In the genomic region with DNA sequence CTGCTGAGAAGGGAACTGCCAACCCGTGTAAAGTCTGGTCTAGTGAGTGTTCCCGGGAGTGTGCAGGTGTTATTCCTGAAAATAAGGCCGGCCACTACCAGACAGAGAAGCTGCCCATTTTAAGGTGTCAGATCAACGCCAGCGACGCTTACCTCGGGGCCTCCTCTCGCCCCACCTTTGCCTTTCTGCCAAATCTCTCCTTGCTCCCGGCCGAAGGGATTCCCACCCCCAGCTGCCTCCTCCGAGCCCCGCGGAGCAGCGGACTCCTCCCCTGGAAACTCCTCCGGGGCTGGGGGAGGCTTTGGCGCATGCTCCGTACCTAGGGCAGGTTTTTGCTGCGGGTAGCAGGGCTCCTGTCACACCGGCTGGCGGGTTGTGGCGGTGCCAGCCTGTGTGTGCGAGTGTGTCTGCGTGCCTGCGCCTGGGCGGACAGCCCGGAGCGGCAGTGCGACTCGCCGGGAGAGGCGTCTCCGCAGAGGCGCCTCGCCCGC, we compare ENCODE assay signal across 8 cellular contexts. TPM values are rescaled to one million over a fixed set of nuclear protein-coding genes. Genes with fewer than 3 reads are reported as not detected.
DNase-seq lines count a peak whose midpoint lies in the region; ATAC-seq, FAIRE-seq and TF ChIP-seq lines count a peak whose summit lies in the region.

A gene (plus strand): TSS at position 359 of the 491 bp plus-strand sequence.

- H3K9me3 Mint-ChIP-seq in stimulated activated naive CD8-positive, alpha-beta T cell treated with anti-CD3 and anti-CD28 coated beads, Interleukin-15, Interleukin-2, amounts not matched to agents 100 ng/mL and 50 ng/mL, for 24 hours, result peaks cover 3% of the 10 kb centered on the region
- H3K9me3 Mint-ChIP-seq in activated CD4-positive, alpha-beta memory T cell treated with anti-CD3 and anti-CD28 coated beads for 36 hours, result no peaks in the 10 kb centered on the region

- in situ Hi-C loops in GM12878 (cut with MboI), result no loop called here

- no peaks in the 10 kb centered on the region for H3F3A ChIP-seq in MM.1S (ENCODE audit: insufficient read depth, low read length)

- TF ChIP-seq RAD21 in GM12878 (IDR thresholded peaks at IDR 0.05; ENCODE audit: insufficient read depth, low read depth, low read length), result no peak

- CTCF ChIA-PET in BJ (lab: Yijun Ruan, JAX), result interaction anchor here (1.5 kb wide), 1 partner anchor 12 kb away, joined by 3 read pairs; no protein-coding TSS in a partner anchor
- CTCF ChIA-PET in GM12878 (lab: Yijun Ruan, JAX), result no interaction called here
- CTCF ChIA-PET in activated CD4-positive, alpha-beta memory T cell treated with anti-CD3 and anti-CD28 coated beads for 36 hours (lab: Charles Lee), result no interaction called here

- FAIRE-seq in GM12878 (lab: Jason Lieb, UNC), result no peak

- peaks cover 67% of the 10 kb centered on the region for H3K27me3 Mint-ChIP-seq in stimulated activated naive CD8-positive, alpha-beta T cell treated with anti-CD3 and anti-CD28 coated beads, Interleukin-15, Interleukin-2, amounts not matched to agents 100 ng/mL and 50 ng/mL, for 24 hours
- peaks cover 46% of the 10 kb centered on the region for H3K27me3 Mint-ChIP-seq in activated CD4-positive, alpha-beta memory T cell treated with anti-CD3 and anti-CD28 coated beads for 36 hours

- RAD21 ChIA-PET in GM12878 (lab: Charles Lee; ENCODE audit: unreplicated experiment), result no interaction called here

- no peaks in the 10 kb centered on the region for H3K4me1 Mint-ChIP-seq in stimulated activated naive CD8-positive, alpha-beta T cell treated with anti-CD3 and anti-CD28 coated beads, Interleukin-15, Interleukin-2, amounts not matched to agents 100 ng/mL and 50 ng/mL, for 24 hours (ENCODE audit: low read depth)
- peaks cover 3% of the 10 kb centered on the region for H3K4me1 Mint-ChIP-seq in activated CD4-positive, alpha-beta memory T cell treated with anti-CD3 and anti-CD28 coated beads for 36 hours (ENCODE audit: low read depth)

- no TSS peak for BruUV-seq in GM12878 (replicated peaks; lab: Mats Ljungman, UMichigan)

- no peak for TF ChIP-seq EP300 in GM12878 (IDR thresholded peaks at IDR 0.05; ENCODE audit: borderline replicate concordance in 1 of 2, control insufficient read depth in 1 of 2, low read depth in 2 of 2, low read length in 2 of 2)

- intact Hi-C loops in GM12878 (cut with micrococcal nuclease; ENCODE audit: unreplicated experiment), result no loop called here
- intact Hi-C loops in activated CD4-positive, alpha-beta memory T cell treated with anti-CD3 and anti-CD28 coated beads for 36 hours (cut with micrococcal nuclease), result no loop called here

- no peak for DNase-seq in BJ (ENCODE audit: low read depth)
- DNase-seq in MM.1S, result peak; percentile 61
- no peak for DNase-seq in GM12878 (ENCODE audit: low read depth, low spot score)
- peak; percentile 82 for DNase-seq in iPS-NIHi7 (ENCODE audit: extremely low spot score)
- no peak for DNase-seq in activated CD4-positive, alpha-beta memory T cell treated with anti-CD3 and anti-CD28 coated beads for 36 hours
- DNase-seq in NK-92 (lab: John Stamatoyannopoulos, UW; ENCODE audit: unreplicated experiment), result no peak

- peak within 1 kb of the TSS; percentile 91 for H3K4me2 ChIP-seq in MM.1S (ENCODE audit: low read depth, low read length)
- peak within 1 kb of the TSS; percentile 79 for H3K4me2 ChIP-seq in GM12878 (ENCODE audit: control insufficient read depth, insufficient read depth)

- no peak for TF ChIP-seq POLR2A in GM12878 (IDR thresholded peaks at IDR 0.05; ENCODE audit: low read depth, low read length)

- peak; percentile 33 for ATAC-seq in GM19438 (IDR thresholded peaks at IDR 0.05; ENCODE audit: low read depth, unreplicated experiment)
- peak; percentile 36 for ATAC-seq in GM12878

- H3K27ac ChIP-seq in MM.1S (ENCODE audit: low read length), result no peak within 1 kb of the TSS
- H3K27ac ChIP-seq in GM12878 (ENCODE audit: control insufficient read depth, insufficient read depth), result no peak within 1 kb of the TSS

- H4K20me1 ChIP-seq in MM.1S (ENCODE audit: insufficient read depth, low read length) (no peaks in the 10 kb centered on the region), GM12878 (ENCODE audit: control insufficient read depth, insufficient read depth) (no peaks in the 10 kb centered on the region)

- TF ChIP-seq CTCF in BJ (IDR thresholded peaks at IDR 0.05; ENCODE audit: insufficient read depth, low read depth, low read length), result no peak
- no peak for TF ChIP-seq CTCF in MM.1S (IDR thresholded peaks at IDR 0.05; ENCODE audit: low read length)
- TF ChIP-seq CTCF in GM12878 (IDR thresholded peaks at IDR 0.05 in 2 of 3, conservative IDR thresholded peaks at IDR 0.05 in 1 of 3; ENCODE audit: control insufficient read depth in 2 of 3, extremely low read depth in 1 of 3, insufficient read depth in 1 of 3, low read depth in 3 of 3, low read length in 3 of 3), result no peak

- H3K36me3 ChIP-seq in BJ (ENCODE audit: control insufficient read depth, insufficient read depth, low read length) (no peaks in the 10 kb centered on the region), MM.1S (replicated peaks; ENCODE audit: insufficient read depth, low read length) (no peaks in the 10 kb centered on the region), GM12878 (ENCODE audit: control insufficient read depth in 2 of 2, insufficient read depth in 2 of 2, low read length in 1 of 2) (no peaks in the 10 kb centered on the region)

- WGBS in GM12878 (ENCODE audit: insufficient coverage, insufficient replicate concordance, low lambda C conversion rate, missing lambda C conversion rate), result 1% methylated on average over 35 of the region's 35 CpGs

- H3K36me3 Mint-ChIP-seq in stimulated activated naive CD8-positive, alpha-beta T cell treated with anti-CD3 and anti-CD28 coated beads, Interleukin-15, Interleukin-2, amounts not matched to agents 100 ng/mL and 50 ng/mL, for 24 hours (ENCODE audit: low read depth), result no peaks in the 10 kb centered on the region
- H3K36me3 Mint-ChIP-seq in activated CD4-positive, alpha-beta memory T cell treated with anti-CD3 and anti-CD28 coated beads for 36 hours, result peaks cover 2% of the 10 kb centered on the region

- H3K9me3 ChIP-seq in MM.1S (replicated peaks; ENCODE audit: insufficient read depth, low read length), result no peaks in the 10 kb centered on the region
- no peaks in the 10 kb centered on the region for H3K9me3 ChIP-seq in GM12878 (replicated peaks; ENCODE audit: control insufficient read depth, insufficient read depth, low read length)

- peak within 1 kb of the TSS; percentile 15; the same call in 1 of the 2 replicates for H3K9ac ChIP-seq in MM.1S (ENCODE audit: low read length)
- no peak within 1 kb of the TSS for H3K9ac ChIP-seq in GM12878 (ENCODE audit: control insufficient read depth, insufficient read depth, low read length)

- H3K9me2 ChIP-seq in MM.1S (replicated peaks; ENCODE audit: insufficient read depth, low read length), result no peaks in the 10 kb centered on the region

- H3K79me2 ChIP-seq in MM.1S (ENCODE audit: low read length), result no peaks in the 10 kb centered on the region
- no peaks in the 10 kb centered on the region for H3K79me2 ChIP-seq in GM12878 (ENCODE audit: control insufficient read depth, insufficient read depth, low read length)

- POLR2A ChIA-PET in BJ (lab: Charles Lee) (no interaction called here), GM12878 (lab: Charles Lee) (no interaction called here)
- POLR2A ChIA-PET in activated CD4-positive, alpha-beta memory T cell treated with anti-CD3 and anti-CD28 coated beads for 36 hours (lab: Charles Lee), result no interaction called here

- H2AFZ ChIP-seq in MM.1S (ENCODE audit: low read length) (peak within 1 kb of the TSS; percentile 88), GM12878 (ENCODE audit: control insufficient read depth, low read depth, low read length) (no peak within 1 kb of the TSS)

- SMC1A ChIA-PET in GM12878 (lab: Charles Lee; ENCODE audit: uncharacterized antibody, unreplicated experiment), result no interaction called here

- no peak within 1 kb of the TSS for H3K27ac Mint-ChIP-seq in stimulated activated naive CD8-positive, alpha-beta T cell treated with anti-CD3 and anti-CD28 coated beads, Interleukin-15, Interleukin-2, amounts not matched to agents 100 ng/mL and 50 ng/mL, for 24 hours
- no peak within 1 kb of the TSS for H3K27ac Mint-ChIP-seq in activated CD4-positive, alpha-beta memory T cell treated with anti-CD3 and anti-CD28 coated beads for 36 hours

- H3K27me3 ChIP-seq in BJ (ENCODE audit: control insufficient read depth, insufficient read depth, low read length) (peaks cover 26% of the 10 kb centered on the region), MM.1S (replicated peaks; ENCODE audit: insufficient read depth, low read length) (peaks cover 13% of the 10 kb centered on the region), GM12878 (replicated peaks in 1 of 2; ENCODE audit: control insufficient read depth in 2 of 2, insufficient read depth in 2 of 2, low read length in 1 of 2) (peaks cover 13 to 30% of the 10 kb centered on the region in 2 experiments)

- H3K4me3 ChIP-seq in BJ (ENCODE audit: low read depth, low read length) (peak within 1 kb of the TSS; percentile 40), MM.1S (ENCODE audit: low read length) (peak within 1 kb of the TSS; percentile 66), GM12878 (peak within 1 kb of the TSS; percentile 45; the same call in 1 of the 2 replicates)

- H3K4me1 ChIP-seq in MM.1S (ENCODE audit: low read length) (no peaks in the 10 kb centered on the region), GM12878 (ENCODE audit: control insufficient read depth, insufficient read depth, low read length) (no peaks in the 10 kb centered on the region)

- peak within 1 kb of the TSS; percentile 17 for H3K4me3 Mint-ChIP-seq in stimulated activated naive CD8-positive, alpha-beta T cell treated with anti-CD3 and anti-CD28 coated beads, Interleukin-15, Interleukin-2, amounts not matched to agents 100 ng/mL and 50 ng/mL, for 24 hours
- H3K4me3 Mint-ChIP-seq in activated CD4-positive, alpha-beta memory T cell treated with anti-CD3 and anti-CD28 coated beads for 36 hours, result no peak within 1 kb of the TSS

RNA-seq across cellular contexts. Expression of the gene that starts here (rescaled TPM):
- not detected in 2 replicates for polyA plus RNA-seq in BJ (2011; rRNA removed)
- polyA minus RNA-seq in BJ (2011; rRNA and poly(A)+ RNA removed), result not detected in 2 replicates
- total RNA-seq in GM12878 (2013; cell fraction: nucleolus; rRNA removed), result not detected in 2 replicates
- not detected in 2 replicates for total RNA-seq in GM12878 (2014; rRNA removed)
- total RNA-seq in GM12878 (2014; rRNA removed; fragmentation: Illumina TruSeq; extraction: Trizol), result not detected in 2 replicates
- not detected in 2 replicates for total RNA-seq in GM12878 (2021)
- not detected for polyA plus RNA-seq in GM12878 (2011; ENCODE audit: low read depth)
- polyA plus RNA-seq in GM12878 (2011; rRNA removed), result 2.9 and 3.9 TPM in 2 replicates
- polyA plus RNA-seq in GM12878 (2011; cell fraction: cytosol; rRNA removed), result 1.5 and 1.9 TPM in 2 replicates
- 3.5 and 6.4 TPM in 2 replicates for polyA plus RNA-seq in GM12878 (2011; cell fraction: nucleus; rRNA removed)
- not detected in 2 replicates for polyA plus RNA-seq in GM12878 (2012)
- under 0.01 TPM in 1 of 2 replicates, not detected in the other for polyA plus RNA-seq in GM12878 (2014; fragmentation: Illumina TruSeq; extraction: Trizol)
- polyA plus RNA-seq in GM12878 (2014; fragmentation: Nextera tagmentation; extraction: Ambion mirVana), result not detected
- not detected in 2 replicates for polyA plus RNA-seq in GM12878 (2014; rRNA removed)
- not detected for polyA plus RNA-seq in GM12878 (2016; fragmentation: Nextera tagmentation; extraction: Ambion mirVana)
- 3.2 and 3.6 TPM in 2 replicates for polyA minus RNA-seq in GM12878 (2011; rRNA and poly(A)+ RNA removed)
- 1.2 and 1.3 TPM in 2 replicates for polyA minus RNA-seq in GM12878 (2011; cell fraction: cytosol; rRNA and poly(A)+ RNA removed)
- 2.3 and 2.7 TPM in 2 replicates for polyA minus RNA-seq in GM12878 (2011; cell fraction: nucleus; rRNA and poly(A)+ RNA removed)
- total RNA-seq in activated CD4-positive, alpha-beta memory T cell treated with anti-CD3 and anti-CD28 coated beads for 36 hours, result not detected

Comparison
In these comparisons a context has a peak if more than half of its experiments do, and no peak if none do; other contexts are left out.
1. DNase-seq: peak in MM.1S (single experiment) and iPS-NIHi7 (single experiment); none in BJ (single experiment), GM12878 (single experiment), activated CD4-positive, alpha-beta memory T cell treated with anti-CD3 and anti-CD28 coated beads for 36 hours (single experiment) and NK-92 (single experiment).
2. Peak in every context shown above with its lines, with median percentiles within 50 percentile points of each other: H3K4me3 ChIP-seq.